Comparison of ENCODE assay signal across 22 cellular contexts in the genomic region with DNA sequence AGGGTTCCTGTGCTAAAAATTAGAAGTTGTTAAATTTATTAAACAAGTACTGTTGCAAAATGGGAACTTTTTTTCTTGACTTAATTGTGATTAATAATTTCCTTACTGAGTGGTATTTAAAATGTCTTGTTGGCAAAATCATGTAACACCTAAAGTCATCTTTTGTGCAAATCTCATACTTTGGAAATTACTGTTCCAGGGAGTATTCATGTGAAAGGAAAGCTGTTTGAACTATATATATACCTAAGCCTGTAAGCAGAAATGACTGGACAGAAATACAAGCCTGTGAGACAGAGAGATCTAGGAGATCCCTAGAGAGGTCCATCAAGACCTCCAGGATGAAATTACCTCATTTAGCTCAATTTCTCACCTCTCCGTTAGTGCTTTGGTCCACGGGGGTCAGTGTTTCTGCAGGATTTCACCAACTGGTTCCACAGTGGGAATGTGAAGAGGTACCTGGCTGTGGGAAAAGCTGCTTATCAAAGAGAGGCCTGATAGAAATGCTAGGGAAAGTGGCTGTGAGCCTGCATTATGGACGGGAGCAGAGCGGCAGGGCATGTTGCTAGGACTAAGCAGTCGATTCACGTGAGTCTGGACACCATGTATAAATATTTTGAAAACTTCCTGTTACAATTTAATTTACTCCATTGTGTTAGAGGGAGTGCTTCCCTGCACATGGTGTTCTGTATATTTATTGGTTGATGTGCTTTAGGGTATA. TPM values are rescaled to one million over a fixed set of nuclear protein-coding genes. Genes with fewer than 3 reads are reported as not detected.
DNase-seq lines count a peak whose midpoint lies in the region; TF ChIP-seq lines count a peak whose summit lies in the region.
"Had no signal": no experiment of that assay in that cellular context is flagged by ENCODE, and none has a peak within 500 bp of the region (broad histone marks: within the 10 kb centered on the region; RNA-seq: fewer than 3 reads in every experiment).

No MANE protein-coding gene starts in this region.

- H3K14ac ChIP-seq in trophoblast cell (ENCODE audit: low read length): no peak overlapping the region

- no peak overlapping the region for H2AK5ac ChIP-seq in trophoblast cell (ENCODE audit: low read length)

- H3K27ac Mint-ChIP-seq in activated naive CD8-positive, alpha-beta T cell: peak overlapping the region; percentile 64
- no peak overlapping the region for H3K27ac Mint-ChIP-seq in activated naive CD8-positive, alpha-beta T cell treated with anti-CD3 and anti-CD28 coated beads for 36 hours
- H3K27ac Mint-ChIP-seq: activated naive CD4-positive, alpha-beta T cell treated with anti-CD3 and anti-CD28 coated beads, Interleukin-2, amount 10 ng/mL, durations not matched to agents 7 days and 5 days; immature natural killer cell; nephron had no signal

- no peak overlapping the region for H3K18ac ChIP-seq in trophoblast cell (ENCODE audit: low read length)

- no peak for TF ChIP-seq CTCF in VCaP (conservative IDR thresholded peaks at IDR 0.05)

- H4K91ac ChIP-seq in trophoblast cell (ENCODE audit: low read depth, low read length): no peak overlapping the region

- H4K20me1 ChIP-seq in GM23248 (ENCODE audit: insufficient read depth): peaks cover 28% of the 10 kb centered on the region

- H2AFZ ChIP-seq in GM23248 (no peak overlapping the region), trophoblast cell (ENCODE audit: insufficient read depth, low read length, poor library complexity) (no peak overlapping the region)

- H3K9me3 ChIP-seq in GM23248 (ENCODE audit: low read depth) (no peaks in the 10 kb centered on the region), trophoblast cell (ENCODE audit: insufficient read depth, low read depth, low read length) (no peaks in the 10 kb centered on the region)
- H3K9me3 ChIP-seq: HAP-1, heart left ventricle had no signal

- H3K4ac ChIP-seq in trophoblast cell (ENCODE audit: low read depth, low read length): peak overlapping the region; percentile 88

- no peaks in the 10 kb centered on the region for H3K79me1 ChIP-seq in trophoblast cell (ENCODE audit: low read length)

- H3K27ac ChIP-seq in GM23248 (0 out of 2 replicates have a peak overlapping the region, but pooled peaks have one; percentile 3), VCaP (peak overlapping the region; percentile 64), trophoblast cell (ENCODE audit: low read depth, low read length) (no peak overlapping the region)

- H3K23ac ChIP-seq in trophoblast cell (ENCODE audit: low read length): no peak overlapping the region

- H4K8ac ChIP-seq in trophoblast cell (ENCODE audit: low read depth, low read length): no peak overlapping the region

- H4K12ac ChIP-seq in trophoblast cell (ENCODE audit: low read depth, low read length): no peak overlapping the region

- H3K9me3 Mint-ChIP-seq in activated naive CD8-positive, alpha-beta T cell (ENCODE audit: low read depth): no peaks in the 10 kb centered on the region
- no peaks in the 10 kb centered on the region for H3K9me3 Mint-ChIP-seq in activated naive CD8-positive, alpha-beta T cell treated with anti-CD3 and anti-CD28 coated beads for 36 hours
- H3K9me3 Mint-ChIP-seq: activated naive CD4-positive, alpha-beta T cell treated with anti-CD3 and anti-CD28 coated beads, Interleukin-2, amount 10 ng/mL, durations not matched to agents 7 days and 5 days; immature natural killer cell; nephron had no signal

- H3K4me2 ChIP-seq in GM23248 (ENCODE audit: unreplicated experiment): no peak overlapping the region
- H3K4me2 ChIP-seq in trophoblast cell (ENCODE audit: low read length): no peak overlapping the region

- H3K27me3 Mint-ChIP-seq in activated naive CD8-positive, alpha-beta T cell: no peaks in the 10 kb centered on the region
- no peaks in the 10 kb centered on the region for H3K27me3 Mint-ChIP-seq in activated naive CD8-positive, alpha-beta T cell treated with anti-CD3 and anti-CD28 coated beads for 36 hours
- H3K27me3 Mint-ChIP-seq: activated naive CD4-positive, alpha-beta T cell treated with anti-CD3 and anti-CD28 coated beads, Interleukin-2, amount 10 ng/mL, durations not matched to agents 7 days and 5 days had no signal

- no peak overlapping the region for H2BK120ac ChIP-seq in trophoblast cell (ENCODE audit: insufficient read depth, low read length, poor library complexity)

- H3K4me3 ChIP-seq in GM23248 (no peak overlapping the region), trophoblast cell (ENCODE audit: low read depth, low read length) (no peak overlapping the region)
- H3K4me3 ChIP-seq: HAP-1, heart left ventricle had no signal

- peaks cover 15% of the 10 kb centered on the region for H3K36me3 Mint-ChIP-seq in activated naive CD8-positive, alpha-beta T cell
- peaks cover 40% of the 10 kb centered on the region for H3K36me3 Mint-ChIP-seq in activated naive CD8-positive, alpha-beta T cell treated with anti-CD3 and anti-CD28 coated beads for 36 hours

- H3K4me1 Mint-ChIP-seq in activated naive CD8-positive, alpha-beta T cell (ENCODE audit: low read depth): peaks cover 79% of the 10 kb centered on the region
- peaks cover 64% of the 10 kb centered on the region for H3K4me1 Mint-ChIP-seq in activated naive CD8-positive, alpha-beta T cell treated with anti-CD3 and anti-CD28 coated beads for 36 hours

- H3K27me3 ChIP-seq in GM23248 (replicated peaks; ENCODE audit: insufficient read depth): no peaks in the 10 kb centered on the region
- H3K27me3 ChIP-seq in trophoblast cell (ENCODE audit: insufficient read depth, low read length): no peaks in the 10 kb centered on the region
- H3K27me3 ChIP-seq: heart left ventricle had no signal

- no peak for DNase-seq in activated naive CD8-positive, alpha-beta T cell treated with anti-CD3 and anti-CD28 coated beads for 36 hours
- no peak for DNase-seq in GM23248
- DNase-seq in trophoblast cell: no peak
- no peak for DNase-seq in HT-29 (ENCODE audit: low spot score)
- no peak for DNase-seq in DMS53 (lab: John Stamatoyannopoulos, UW)
- DNase-seq: activated CD4-positive, alpha-beta T cell treated with anti-CD3 and anti-CD28 coated beads for 4 hours; activated CD8-positive, alpha-beta memory T cell treated with anti-CD3 and anti-CD28 coated beads, Interleukin-2, amount 50 U/mL, for 4 hours; activated naive CD4-positive, alpha-beta T cell treated with anti-CD3 and anti-CD28 coated beads, Interleukin-2, amount 10 ng/mL, durations not matched to agents 7 days and 5 days; cerebellar nuclear complex; heart left ventricle; immature natural killer cell; midbrain; NCI-H1048; NCI-H187 treated with DMSO at 0.1 percent for 48 hours; NCI-H226; NCI-H774; OCI-M1; SHP77 treated with DMSO at 0.1 percent for 48 hours had no signal

- peaks cover 23% of the 10 kb centered on the region; the same call in 1 of the 2 replicates for H3K36me3 ChIP-seq in GM23248 (ENCODE audit: low read depth)
- H3K36me3 ChIP-seq in trophoblast cell (ENCODE audit: control insufficient read depth in 1 of 2, insufficient read depth in 2 of 2, low read length in 2 of 2): peaks cover 7 to 9% of the 10 kb centered on the region in 2 experiments

- H3K79me2 ChIP-seq in GM23248 (ENCODE audit: insufficient read depth) (peaks cover 100% of the 10 kb centered on the region), trophoblast cell (ENCODE audit: control insufficient read depth, insufficient read depth, low read length, poor library complexity) (peaks cover 6% of the 10 kb centered on the region)

- 81 to 82% methylated on average over 6 of the region's 6 CpGs for WGBS in GM23248 (ENCODE audit: low coverage in 1 of 2, low lambda C conversion rate in 2 of 2, missing lambda C conversion rate in 2 of 2), 2 experiments
- WGBS in trophoblast cell (ENCODE audit: extremely low coverage, insufficient coverage, insufficient read length): no CpG with 5 or more reads among the region's 6 CpGs

- no peak overlapping the region for H2BK5ac ChIP-seq in trophoblast cell (ENCODE audit: low read depth, low read length, poor library complexity)

- H3K9me2 ChIP-seq in GM23248 (ENCODE audit: insufficient read depth): no peaks in the 10 kb centered on the region

- H3K4me3 Mint-ChIP-seq in activated naive CD8-positive, alpha-beta T cell: peak overlapping the region; percentile 30
- no peak overlapping the region for H3K4me3 Mint-ChIP-seq in activated naive CD8-positive, alpha-beta T cell treated with anti-CD3 and anti-CD28 coated beads for 36 hours
- H3K4me3 Mint-ChIP-seq: activated naive CD4-positive, alpha-beta T cell treated with anti-CD3 and anti-CD28 coated beads, Interleukin-2, amount 10 ng/mL, durations not matched to agents 7 days and 5 days; immature natural killer cell; nephron had no signal

- no peak overlapping the region for H2BK12ac ChIP-seq in trophoblast cell (ENCODE audit: low read length)

- H3K9ac ChIP-seq in GM23248 (no peak overlapping the region), trophoblast cell (ENCODE audit: low read length) (no peak overlapping the region)

- H3F3A ChIP-seq in GM23248 (ENCODE audit: insufficient read depth): peaks cover 11% of the 10 kb centered on the region; the same call in 1 of the 2 replicates

- peaks cover 26% of the 10 kb centered on the region for H3K4me1 ChIP-seq in GM23248 (ENCODE audit: insufficient read depth)
- H3K4me1 ChIP-seq in trophoblast cell (ENCODE audit: control insufficient read depth in 1 of 2, insufficient read depth in 2 of 2, low read length in 2 of 2): no peaks in the 10 kb centered on the region

- in situ Hi-C loops in GM23248 (cut with MboI): no loop called here

RNA-seq across cellular contexts. Expression of a gene that starts 7.9 kb away (rescaled TPM):
- 100 to 1,000 TPM; 150 to 156 TPM for total RNA-seq in activated naive CD8-positive, alpha-beta T cell treated with anti-CD3 and anti-CD28 coated beads for 36 hours
- 35.3 and 39.7 TPM in 2 replicates for total RNA-seq in GM23248 (2014; rRNA removed; shearing (Covaris generic))
- polyA plus RNA-seq in GM23248 (2016; fragmentation: Nextera tagmentation; extraction: Ambion mirVana): 44.3 and 47.3 TPM in 2 replicates
- polyA plus RNA-seq in trophoblast cell (2013): 55.6 and 55.7 TPM in 2 replicates
- total RNA-seq in HT-29 (2014; rRNA removed; shearing (Covaris generic)): 178 and 201 TPM in 2 replicates

RNA-seq across cellular contexts. Expression of a gene that starts 26.5 kb away (rescaled TPM):
- 1 to 10 TPM; 6.3 to 7.7 TPM for total RNA-seq in activated naive CD8-positive, alpha-beta T cell treated with anti-CD3 and anti-CD28 coated beads for 36 hours
- total RNA-seq in GM23248 (2014; rRNA removed; shearing (Covaris generic)): 6.8 and 9.5 TPM in 2 replicates
- polyA plus RNA-seq in GM23248 (2016; fragmentation: Nextera tagmentation; extraction: Ambion mirVana): 30.4 and 35.1 TPM in 2 replicates
- 27.6 and 28.9 TPM in 2 replicates for polyA plus RNA-seq in trophoblast cell (2013)
- 16.5 and 19.4 TPM in 2 replicates for total RNA-seq in HT-29 (2014; rRNA removed; shearing (Covaris generic))
